24 cellular contexts compared by ENCODE assay signal in genomic region chr12:80121661-80122060, GRCh38. TPM values are rescaled to one million over a fixed set of nuclear protein-coding genes. Genes with fewer than 3 reads are reported as not detected.
"Had no signal": no experiment of that assay in that cellular context is flagged by ENCODE, and none has a peak within 500 bp of the region (broad histone marks: within the 10 kb centered on the region; RNA-seq: fewer than 3 reads in every experiment).

No MANE protein-coding gene starts in this region.

- H3K4me3 Mint-ChIP-seq: activated naive CD4-positive, alpha-beta T cell treated with anti-CD3 and anti-CD28 coated beads, Interleukin-2, amount 50 U/mL, for 24 hours; mesothelial cell of epicardium; natural killer cell; stimulated activated effector memory CD8-positive, alpha-beta T cell treated with anti-CD3 and anti-CD28 coated beads, Interleukin-12 subunit alpha, Interleukin-12 subunit beta, amount 100 ng/mL, for 72 hours; WTC11 had no signal

- H3K79me2 ChIP-seq: hepatocyte had no signal

- H3K27ac Mint-ChIP-seq: activated naive CD4-positive, alpha-beta T cell treated with anti-CD3 and anti-CD28 coated beads, Interleukin-2, amount 50 U/mL, for 24 hours; natural killer cell; stimulated activated effector memory CD8-positive, alpha-beta T cell treated with anti-CD3 and anti-CD28 coated beads, Interleukin-12 subunit alpha, Interleukin-12 subunit beta, amount 100 ng/mL, for 72 hours; WTC11 had no signal

- H3K27me3 Mint-ChIP-seq: activated naive CD4-positive, alpha-beta T cell treated with anti-CD3 and anti-CD28 coated beads, Interleukin-2, amount 50 U/mL, for 24 hours had no signal

- DNase-seq: activated gamma-delta T cell treated with Interleukin-2 at 50 U/mL for 16 hours; activated T-cell treated with anti-CD3 and anti-CD28 coated beads, Interleukin-2, amount 50 U/mL, for 1 hour; esophagus squamous epithelium; foreskin keratinocyte; glutamatergic neuron; left ventricle myocardium superior; mammary epithelial cell; natural killer cell; ovary; stimulated activated CD4-positive, alpha-beta T cell treated with anti-CD3 and anti-CD28 coated beads, Interleukin-1b, Interleukin-23, amount 100 ng/mL, for 48 hours; T-helper 9 cell; uterus had no signal

- H3K36me3 ChIP-seq: ascending aorta, breast epithelium, esophagus squamous epithelium, neutrophil, ovary, prostate gland, right atrium auricular region, uterus had no signal

- H3K27ac ChIP-seq: ascending aorta, coronary artery, foreskin keratinocyte, hepatocyte, neutrophil, ovary, prostate gland, right atrium auricular region, uterus had no signal

- H3K4me2 ChIP-seq: hepatocyte had no signal

- H3K9me3 Mint-ChIP-seq: activated naive CD4-positive, alpha-beta T cell treated with anti-CD3 and anti-CD28 coated beads, Interleukin-2, amount 50 U/mL, for 24 hours; natural killer cell; stimulated activated effector memory CD8-positive, alpha-beta T cell treated with anti-CD3 and anti-CD28 coated beads, Interleukin-12 subunit alpha, Interleukin-12 subunit beta, amount 100 ng/mL, for 72 hours; WTC11 had no signal

- H3K4me3 ChIP-seq: ascending aorta, breast epithelium, coronary artery, esophagus squamous epithelium, hepatocyte, ovary, prostate gland, right atrium auricular region, uterus had no signal

- H2AFZ ChIP-seq: hepatocyte had no signal

- H3K4me1 ChIP-seq: breast epithelium, foreskin keratinocyte, prostate gland had no signal

- H3K27me3 ChIP-seq: ascending aorta, breast epithelium, esophagus squamous epithelium, foreskin keratinocyte, hepatocyte, neutrophil, ovary, right atrium auricular region, uterus had no signal

- H3K9me3 ChIP-seq: ascending aorta, breast epithelium, esophagus squamous epithelium, neutrophil, ovary, right atrium auricular region, uterus had no signal

- H3K4me1 Mint-ChIP-seq: activated naive CD4-positive, alpha-beta T cell treated with anti-CD3 and anti-CD28 coated beads, Interleukin-2, amount 50 U/mL, for 24 hours; natural killer cell; stimulated activated effector memory CD8-positive, alpha-beta T cell treated with anti-CD3 and anti-CD28 coated beads, Interleukin-12 subunit alpha, Interleukin-12 subunit beta, amount 100 ng/mL, for 72 hours had no signal

- ATAC-seq: foreskin keratinocyte; left ventricle myocardium superior; natural killer cell; stimulated activated effector memory CD8-positive, alpha-beta T cell treated with anti-CD3 and anti-CD28 coated beads, Interleukin-12 subunit alpha, Interleukin-12 subunit beta, amount 100 ng/mL, for 72 hours; WTC11 had no signal

- H3K36me3 Mint-ChIP-seq: activated naive CD4-positive, alpha-beta T cell treated with anti-CD3 and anti-CD28 coated beads, Interleukin-2, amount 50 U/mL, for 24 hours; mesothelial cell of epicardium; natural killer cell; stimulated activated effector memory CD8-positive, alpha-beta T cell treated with anti-CD3 and anti-CD28 coated beads, Interleukin-12 subunit alpha, Interleukin-12 subunit beta, amount 100 ng/mL, for 72 hours; WTC11 had no signal

RNA-seq across cellular contexts. Expression of gene OTOGL, which starts 22.3 kb away (rescaled TPM):
- total RNA-seq: ascending aorta; foreskin keratinocyte; natural killer cell; T-helper 1 cell treated with Interleukin-12 subunit alpha and Interleukin-12 subunit beta and Interleukin-4 antibody, amounts not matched to agents 30 ng/mL and 1 ng/mL, for 36 hours had no signal
- polyA plus RNA-seq: foreskin keratinocyte, hepatocyte, mammary epithelial cell had no signal
